1 cellular context compared by ENCODE assay signal in genomic region chr1:62593825-62594394, GRCh38.
TF ChIP-seq lines count a peak whose summit lies in the region.

No MANE protein-coding gene starts in this region.

TF ChIP-seq in HepG2, 621 proteins besides CTCF, POLR2A, EP300 and RAD21:
- TF ChIP-seq ARID3A (IDR thresholded peaks at IDR 0.05; ENCODE audit: low read depth, low read length): 0 out of 2 replicates have a peak, but pooled peaks have one; percentile 6
- TF ChIP-seq USF2 (IDR thresholded peaks at IDR 0.05; ENCODE audit: low read depth, low read length): no peak
- TF ChIP-seq USF2 (CRISPR knock-in tag; IDR thresholded peaks at IDR 0.05; ENCODE audit: borderline replicate concordance): no peak
- peak; percentile 48; the same call in 1 of the 2 replicates for TF ChIP-seq CEBPG (CRISPR knock-in tag; IDR thresholded peaks at IDR 0.05)
- TF ChIP-seq CREB1 (IDR thresholded peaks at IDR 0.05): no peak
- TF ChIP-seq CREB1 (CRISPR knock-in tag; IDR thresholded peaks at IDR 0.05): 0 out of 2 replicates have a peak, but pooled peaks have one; percentile 29
- TF ChIP-seq BRF2 (CRISPR knock-in tag; IDR thresholded peaks at IDR 0.05): no peak
- TF ChIP-seq CEBPB (IDR thresholded peaks at IDR 0.05; ENCODE audit: borderline replicate concordance, low read depth, low read length): peak; percentile 33; the same call in 1 of the 2 replicates
- TF ChIP-seq ZNF7 (CRISPR knock-in tag; IDR thresholded peaks at IDR 0.05): peak; percentile 31; the same call in 1 of the 2 replicates
- no peak for TF ChIP-seq ZNF512 (CRISPR knock-in tag; IDR thresholded peaks at IDR 0.05)
- TF ChIP-seq ZNF768 (CRISPR knock-in tag; IDR thresholded peaks at IDR 0.05): no peak
TF ChIP-seq in HepG2: peak in this region for 5.
